21 cellular contexts compared by ENCODE assay signal in the genomic region with DNA sequence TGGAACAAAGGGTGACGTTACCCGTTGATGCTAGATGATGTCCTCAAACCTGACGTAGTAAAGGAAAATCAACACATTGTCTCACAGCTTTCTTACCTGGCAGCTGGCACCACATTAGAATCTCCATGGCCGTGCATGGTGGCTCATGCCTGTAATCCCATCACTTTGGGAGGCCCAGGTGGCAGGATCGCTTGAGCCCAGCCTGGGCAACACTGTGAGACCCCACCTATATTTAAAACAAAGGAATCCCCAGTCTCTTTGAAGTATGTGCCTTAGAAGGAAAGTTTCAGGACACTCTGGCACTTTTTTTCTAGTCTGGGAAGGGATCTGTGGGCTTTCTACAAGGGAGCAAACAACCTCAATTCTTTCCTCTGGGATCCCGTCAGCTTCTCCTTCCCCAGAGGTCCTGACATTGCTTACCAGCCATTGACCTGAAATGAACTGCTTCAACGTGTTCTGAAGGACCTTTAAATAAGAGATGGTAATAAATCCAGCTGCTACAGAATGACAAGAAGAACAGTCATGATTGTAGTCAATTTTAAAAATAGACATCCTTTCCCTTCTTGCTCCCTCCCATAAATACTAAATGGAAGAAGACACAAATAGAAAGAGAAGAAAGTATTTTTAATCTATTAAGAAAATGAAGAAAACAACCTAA. TPM values are rescaled to one million over a fixed set of nuclear protein-coding genes. Genes with fewer than 3 reads are reported as not detected.
DNase-seq lines count a peak whose midpoint lies in the region; ATAC-seq and TF ChIP-seq lines count a peak whose summit lies in the region.
"Had no signal": no experiment of that assay in that cellular context is flagged by ENCODE, and none has a peak within 500 bp of the region (broad histone marks: within the 10 kb centered on the region; RNA-seq: fewer than 3 reads in every experiment).

No MANE protein-coding gene starts in this region.

- WGBS in psoas muscle, 3 donors: 70 to 76% (median 70%) methylated on average over 7 of the region's 7 CpGs

- peak overlapping the region; percentile 99 for H3K27ac Mint-ChIP-seq in endothelial cell (ENCODE audit: unreplicated experiment)
- H3K27ac Mint-ChIP-seq: T-helper 2 cell treated with Interferon-gamma antibody and Interleukin-4, amounts not matched to agents 5 μg/mL and 100 μg/mL, for 36 hours had no signal

- DNase-seq in LHCN-M2 (ENCODE audit: low read depth) (peak; percentile 17), endothelial cell (ENCODE audit: low spot score) (no peak), psoas muscle (no peak), NCI-H82 (lab: John Stamatoyannopoulos, UW) (no peak), BE2C (no peak), 8988T (no peak)
- DNase-seq: activated CD4-positive, alpha-beta T cell treated with anti-CD3 and anti-CD28 coated beads for 4 hours; activated naive CD4-positive, alpha-beta T cell; activated T-cell treated with anti-CD3 and anti-CD28 coated beads, Interleukin-2, amount 50 U/mL, for 48 hours; cerebellar nuclear complex; DND-41; glutamatergic neuron; NCI-H1436; NCI-H2081 treated with DMSO at 0.1 percent for 48 hours; NCI-H69; stimulated activated CD4-positive, alpha-beta T cell treated with anti-CD3 and anti-CD28 coated beads, Interleukin-12 subunit alpha, Interleukin-12 subunit beta, amount 100 ng/mL, for 4 hours; stimulated activated CD4-positive, alpha-beta T cell treated with anti-CD3 and anti-CD28 coated beads, Interleukin-4, amount 100 ng/mL, for 1 hour had no signal

- H3K27me3 ChIP-seq in psoas muscle (ENCODE audit: insufficient read depth in 3 of 3, low read length in 2 of 3) (peaks cover 0 to 2% (median 0%) of the 10 kb centered on the region in 3 donors), BE2C (no peaks in the 10 kb centered on the region)

- peak; percentile 75 to 94 (median 90) for ATAC-seq in psoas muscle

- no peaks in the 10 kb centered on the region for H3K9me3 Mint-ChIP-seq in endothelial cell (ENCODE audit: unreplicated experiment)
- H3K9me3 Mint-ChIP-seq: T-helper 2 cell treated with Interferon-gamma antibody and Interleukin-4, amounts not matched to agents 5 μg/mL and 100 μg/mL, for 36 hours had no signal

- H3K27me3 Mint-ChIP-seq in endothelial cell (ENCODE audit: unreplicated experiment): peaks cover 9% of the 10 kb centered on the region

- H3K4me3 Mint-ChIP-seq in endothelial cell (ENCODE audit: unreplicated experiment): no peak overlapping the region
- H3K4me3 Mint-ChIP-seq: T-helper 2 cell treated with Interferon-gamma antibody and Interleukin-4, amounts not matched to agents 5 μg/mL and 100 μg/mL, for 36 hours had no signal

- TF ChIP-seq CTCF in HEK293 (tag by site-specific recombination; IDR thresholded peaks at IDR 0.05) (no peak), endothelial cell (IDR thresholded peaks at IDR 0.05; ENCODE audit: unreplicated experiment) (no peak), psoas muscle (IDR thresholded peaks at IDR 0.05) (no peak), BE2C (IDR thresholded peaks at IDR 0.05; ENCODE audit: low read depth, low read length) (no peak)

- peaks cover 5% of the 10 kb centered on the region for H3K36me3 Mint-ChIP-seq in endothelial cell (ENCODE audit: low read depth, unreplicated experiment)

- CTCF ChIA-PET in HEK293 (lab: Yijun Ruan, JAX): interaction anchor here (0.9 to 2.6 kb wide), 2 partner anchors 9 to 324 kb away, joined by 3 to 5 read pairs; no protein-coding TSS in a partner anchor

- H3K4me3 ChIP-seq in HEK293 (ENCODE audit: low read depth, low read length) (no peak overlapping the region), psoas muscle (no peak overlapping the region), BE2C (ENCODE audit: low read depth, low read length) (no peak overlapping the region)
- H3K4me3 ChIP-seq: lung had no signal

- H3K27ac ChIP-seq in HEK293 (ENCODE audit: extremely low read depth, low read depth, low read length) (no peak overlapping the region), psoas muscle (peak overlapping the region; percentile 67)
- H3K27ac ChIP-seq: KMS-11 had no signal

- intact Hi-C loops in psoas muscle (cut with DNase I): no loop called here

- H3K36me3 ChIP-seq in HEK293 (ENCODE audit: control insufficient read depth in 2 of 2, insufficient read depth in 1 of 2, low read length in 2 of 2) (no peaks in the 10 kb centered on the region), psoas muscle (ENCODE audit: insufficient read depth in 1 of 2, low read depth in 1 of 2) (no peaks in the 10 kb centered on the region), BE2C (no peaks in the 10 kb centered on the region)

- POLR2A ChIA-PET in HEK293 (lab: Yijun Ruan, JAX): interaction anchor here (0.6 to 0.7 kb wide), 2 partner anchors 10 to 24 kb away, joined by 3 to 5 read pairs; no protein-coding TSS in a partner anchor

- H3K9me3 ChIP-seq in HEK293 (ENCODE audit: control insufficient read depth, insufficient read depth, low read depth, low read length): no peaks in the 10 kb centered on the region
- no peaks in the 10 kb centered on the region for H3K9me3 ChIP-seq in psoas muscle
- no peaks in the 10 kb centered on the region for H3K9me3 ChIP-seq in BE2C

- peaks cover 25% of the 10 kb centered on the region for H3K4me1 Mint-ChIP-seq in endothelial cell (ENCODE audit: unreplicated experiment)

- peaks cover 5% of the 10 kb centered on the region; the same call in 1 of the 2 replicates for H3K4me1 ChIP-seq in HEK293 (ENCODE audit: control insufficient read depth, insufficient read depth, low read length)
- H3K4me1 ChIP-seq in psoas muscle: peaks cover 20% of the 10 kb centered on the region
- no peaks in the 10 kb centered on the region for H3K4me1 ChIP-seq in BE2C

TF ChIP-seq in HEK293, 187 proteins besides CTCF, POLR2A, EP300 and RAD21:
- no peak for TF ChIP-seq PATZ1 (tag by site-specific recombination; IDR thresholded peaks at IDR 0.05)
- TF ChIP-seq ZNF121 (tag by site-specific recombination; IDR thresholded peaks at IDR 0.05): peak; percentile 40; the same call in 1 of the 2 replicates
- TF ChIP-seq ZNF549 (tag by site-specific recombination; IDR thresholded peaks at IDR 0.05): no peak
- no peak for TF ChIP-seq HOXC10 (CRISPR knock-in tag; IDR thresholded peaks at IDR 0.05)
- TF ChIP-seq, protein P1, sequence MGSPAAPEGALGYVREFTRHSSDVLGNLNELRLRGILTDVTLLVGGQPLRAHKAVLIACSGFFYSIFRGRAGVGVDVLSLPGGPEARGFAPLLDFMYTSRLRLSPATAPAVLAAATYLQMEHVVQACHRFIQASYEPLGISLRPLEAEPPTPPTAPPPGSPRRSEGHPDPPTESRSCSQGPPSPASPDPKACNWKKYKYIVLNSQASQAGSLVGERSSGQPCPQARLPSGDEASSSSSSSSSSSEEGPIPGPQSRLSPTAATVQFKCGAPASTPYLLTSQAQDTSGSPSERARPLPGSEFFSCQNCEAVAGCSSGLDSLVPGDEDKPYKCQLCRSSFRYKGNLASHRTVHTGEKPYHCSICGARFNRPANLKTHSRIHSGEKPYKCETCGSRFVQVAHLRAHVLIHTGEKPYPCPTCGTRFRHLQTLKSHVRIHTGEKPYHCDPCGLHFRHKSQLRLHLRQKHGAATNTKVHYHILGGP (tag by site-specific recombination; IDR thresholded peaks at IDR 0.05): no peak

RNA-seq across cellular contexts. Expression of gene TTC7B, which starts 33.7 kb away (rescaled TPM):
- total RNA-seq in LHCN-M2 (2014; rRNA removed): 30.8 and 36.4 TPM in 2 replicates
- polyA plus RNA-seq in LHCN-M2 (2012): 22.4 TPM
- total RNA-seq in endothelial cell (ENCODE audit: unreplicated experiment): 93.5 TPM
- total RNA-seq in psoas muscle: 10 to 100 TPM; 59.0 to 97.0 (median 75.3) TPM
- polyA plus RNA-seq in psoas muscle: 10 to 100 TPM; 18.9 to 38.0 (median 30.2) TPM
- polyA plus RNA-seq in BE2C (2012; ENCODE audit: insufficient read depth, insufficient read length, low read depth): 47.3 TPM
